In genomic region chr11:34963351-34963750, GRCh38 we compare ENCODE assay signal across 35 cellular contexts.
"Had no signal": no experiment of that assay in that cellular context is flagged by ENCODE, and none has a peak within 500 bp of the region (broad histone marks: within the 10 kb centered on the region; RNA-seq: fewer than 3 reads in every experiment).

No MANE protein-coding gene starts in this region.

- H3K36me3 ChIP-seq: adrenal gland, breast epithelium had no signal

- H3K4me3 Mint-ChIP-seq: activated B cell treated with CpG ODN at 0.5 μM for 24 hours; activated CD4-positive, alpha-beta memory T cell treated with anti-CD3 and anti-CD28 coated beads for 36 hours; activated CD4-positive, alpha-beta T cell treated with anti-CD3 and anti-CD28 coated beads, Interleukin-2, amount 10 ng/mL, durations not matched to agents 24 days and 14 days; activated CD8-positive, alpha-beta T cell treated with anti-CD3 and anti-CD28 coated beads for 36 hours; activated naive CD4-positive, alpha-beta T cell treated with anti-CD3 and anti-CD28 coated beads for 36 hours; activated naive CD8-positive, alpha-beta T cell treated with anti-CD3 and anti-CD28 coated beads for 36 hours; activated T-cell treated with anti-CD3 and anti-CD28 coated beads, Interleukin-2, amount 50 U/mL, for 4 hours; activated T-cell treated with anti-CD3 and anti-CD28 coated beads, Interleukin-2, amount 50 U/mL, for 72 hours; activated T-helper 1 cell treated with anti-CD3 and anti-CD28 coated beads, Interleukin-12 subunit alpha, Interleukin-12 subunit beta, Interleukin-2, Interleukin-4 antibody, amounts not matched to agents 30 ng/mL and 10 ng/mL and 1 ng/mL, durations not matched to agents 14 hours and 24 hours and 36 hours; activated T-helper 17 cell treated with anti-CD3 and anti-CD28 coated beads, Interleukin-2, amount 50 U/mL, for 72 hours; T-helper 1 cell treated with Interleukin-12 subunit alpha and Interleukin-12 subunit beta and Interleukin-4 antibody, amounts not matched to agents 30 μg/mL and 1 μg/mL, for 36 hours; T-helper 2 cell treated with Interferon-gamma antibody and Interleukin-4, amounts not matched to agents 5 μg/mL and 100 μg/mL, for 36 hours had no signal

- H3K9me3 ChIP-seq: adrenal gland, body of pancreas, breast epithelium had no signal

- H3K4me3 ChIP-seq: adrenal gland, body of pancreas, breast epithelium had no signal

- H3K27me3 ChIP-seq: adrenal gland, body of pancreas, brain microvascular endothelial cell, breast epithelium had no signal

- H3K4me1 ChIP-seq: body of pancreas, breast epithelium had no signal

- H3K27me3 Mint-ChIP-seq: activated B cell treated with CpG ODN at 0.5 μM for 24 hours; activated CD4-positive, alpha-beta memory T cell treated with anti-CD3 and anti-CD28 coated beads for 36 hours; activated CD4-positive, alpha-beta T cell treated with anti-CD3 and anti-CD28 coated beads, Interleukin-2, amount 10 ng/mL, durations not matched to agents 24 days and 14 days; activated CD8-positive, alpha-beta T cell treated with anti-CD3 and anti-CD28 coated beads for 36 hours; activated naive CD8-positive, alpha-beta T cell treated with anti-CD3 and anti-CD28 coated beads for 36 hours; activated T-helper 17 cell treated with anti-CD3 and anti-CD28 coated beads, Interleukin-2, amount 50 U/mL, for 72 hours had no signal

- H3K27ac Mint-ChIP-seq: activated B cell treated with CpG ODN at 0.5 μM for 24 hours; activated CD4-positive, alpha-beta memory T cell treated with anti-CD3 and anti-CD28 coated beads for 36 hours; activated CD4-positive, alpha-beta T cell treated with anti-CD3 and anti-CD28 coated beads, Interleukin-2, amount 10 ng/mL, durations not matched to agents 24 days and 14 days; activated CD8-positive, alpha-beta T cell treated with anti-CD3 and anti-CD28 coated beads for 36 hours; activated naive CD4-positive, alpha-beta T cell treated with anti-CD3 and anti-CD28 coated beads for 36 hours; activated naive CD4-positive, alpha-beta T cell treated with anti-CD3 and anti-CD28 coated beads, Interleukin-2, amount 50 U/mL, for 72 hours; activated naive CD8-positive, alpha-beta T cell treated with anti-CD3 and anti-CD28 coated beads for 36 hours; activated T-cell treated with anti-CD3 and anti-CD28 coated beads, Interleukin-2, amount 50 U/mL, for 72 hours; activated T-helper 1 cell treated with anti-CD3 and anti-CD28 coated beads, Interleukin-12 subunit alpha, Interleukin-12 subunit beta, Interleukin-2, Interleukin-4 antibody, amounts not matched to agents 30 ng/mL and 10 ng/mL and 1 ng/mL, durations not matched to agents 14 hours and 24 hours and 36 hours; activated T-helper 17 cell treated with anti-CD3 and anti-CD28 coated beads, Interleukin-2, amount 50 U/mL, for 72 hours; T-helper 1 cell treated with Interleukin-12 subunit alpha and Interleukin-12 subunit beta and Interleukin-4 antibody, amounts not matched to agents 30 μg/mL and 1 μg/mL, for 36 hours; T-helper 2 cell treated with Interferon-gamma antibody and Interleukin-4, amounts not matched to agents 5 μg/mL and 100 μg/mL, for 36 hours had no signal

- H3K9me3 Mint-ChIP-seq: activated B cell treated with CpG ODN at 0.5 μM for 24 hours; activated CD4-positive, alpha-beta memory T cell treated with anti-CD3 and anti-CD28 coated beads for 36 hours; activated CD4-positive, alpha-beta T cell treated with anti-CD3 and anti-CD28 coated beads, Interleukin-2, amount 10 ng/mL, durations not matched to agents 24 days and 14 days; activated CD8-positive, alpha-beta T cell treated with anti-CD3 and anti-CD28 coated beads for 36 hours; activated naive CD4-positive, alpha-beta T cell treated with anti-CD3 and anti-CD28 coated beads for 36 hours; activated naive CD4-positive, alpha-beta T cell treated with anti-CD3 and anti-CD28 coated beads, Interleukin-2, amount 50 U/mL, for 72 hours; activated naive CD8-positive, alpha-beta T cell treated with anti-CD3 and anti-CD28 coated beads for 36 hours; activated T-cell treated with anti-CD3 and anti-CD28 coated beads, Interleukin-2, amount 50 U/mL, for 4 hours; activated T-cell treated with anti-CD3 and anti-CD28 coated beads, Interleukin-2, amount 50 U/mL, for 72 hours; activated T-helper 1 cell treated with anti-CD3 and anti-CD28 coated beads, Interleukin-12 subunit alpha, Interleukin-12 subunit beta, Interleukin-2, Interleukin-4 antibody, amounts not matched to agents 30 ng/mL and 10 ng/mL and 1 ng/mL, durations not matched to agents 14 hours and 24 hours and 36 hours; activated T-helper 17 cell treated with anti-CD3 and anti-CD28 coated beads, Interleukin-2, amount 50 U/mL, for 72 hours; T-helper 1 cell treated with Interleukin-12 subunit alpha and Interleukin-12 subunit beta and Interleukin-4 antibody, amounts not matched to agents 30 μg/mL and 1 μg/mL, for 36 hours; T-helper 2 cell treated with Interferon-gamma antibody and Interleukin-4, amounts not matched to agents 5 μg/mL and 100 μg/mL, for 36 hours had no signal

- H3K27ac ChIP-seq: adrenal gland, body of pancreas, brain microvascular endothelial cell, breast epithelium, VCaP had no signal

- DNase-seq: activated B cell treated with CpG ODN at 0.5 μM for 24 hours; activated CD4-positive, alpha-beta memory T cell treated with anti-CD3 and anti-CD28 coated beads for 36 hours; activated CD4-positive, alpha-beta T cell treated with anti-CD3 and anti-CD28 coated beads for 4 hours; activated CD4-positive, alpha-beta T cell treated with anti-CD3 and anti-CD28 coated beads, Interleukin-2, amount 10 ng/mL, durations not matched to agents 24 days and 14 days; activated CD4-positive, alpha-beta T cell treated with anti-CD3 and anti-CD28 coated beads, Interleukin-2, amount 50 U/mL, for 1 hour; activated CD4-positive, alpha-beta T cell treated with anti-CD3 and anti-CD28 coated beads, Interleukin-2, amount 50 U/mL, for 4 hours; activated CD4-positive, CD25-positive, alpha-beta regulatory T cell treated with anti-CD3 and anti-CD28 coated beads, Interleukin-2, amount 50 U/mL, for 72 hours; activated CD8-positive, alpha-beta memory T cell treated with anti-CD3 and anti-CD28 coated beads, Interleukin-2, amount 50 U/mL, for 4 hours; activated CD8-positive, alpha-beta T cell treated with anti-CD3 and anti-CD28 coated beads for 36 hours; activated effector memory CD4-positive, alpha-beta T cell treated with anti-CD3 and anti-CD28 coated beads, Interleukin-2, amount 50 U/mL, for 16 hours; activated gamma-delta T cell treated with Interleukin-2 at 50 U/mL for 16 hours; activated naive CD4-positive, alpha-beta T cell; activated naive CD4-positive, alpha-beta T cell treated with anti-CD3 and anti-CD28 coated beads for 36 hours; activated naive CD4-positive, alpha-beta T cell treated with anti-CD3 and anti-CD28 coated beads, Interleukin-2, amount 50 U/mL, for 16 hours; activated naive CD8-positive, alpha-beta T cell treated with anti-CD3 and anti-CD28 coated beads for 36 hours; activated T-cell treated with anti-CD3 and anti-CD28 coated beads for 4 hours; activated T-cell treated with anti-CD3 and anti-CD28 coated beads, Interleukin-2, amount 50 U/mL, for 1 hour; activated T-cell treated with anti-CD3 and anti-CD28 coated beads, Interleukin-2, amount 50 U/mL, for 4 hours; activated T-cell treated with anti-CD3 and anti-CD28 coated beads, Interleukin-2, amount 50 U/mL, for 72 hours; adrenal gland; amniotic stem cell; aorta; body of pancreas; brain microvascular endothelial cell; central memory CD4-positive, alpha-beta T cell; T-helper 1 cell; T-helper 2 cell; T-helper 9 cell had no signal

- H3K4me1 Mint-ChIP-seq: activated B cell treated with CpG ODN at 0.5 μM for 24 hours; activated CD4-positive, alpha-beta T cell treated with anti-CD3 and anti-CD28 coated beads, Interleukin-2, amount 10 ng/mL, durations not matched to agents 24 days and 14 days; activated naive CD8-positive, alpha-beta T cell treated with anti-CD3 and anti-CD28 coated beads for 36 hours; activated T-helper 17 cell treated with anti-CD3 and anti-CD28 coated beads, Interleukin-2, amount 50 U/mL, for 72 hours had no signal

- ATAC-seq: activated CD8-positive, alpha-beta T cell treated with anti-CD3 and anti-CD28 coated beads for 36 hours; activated naive CD4-positive, alpha-beta T cell treated with anti-CD3 and anti-CD28 coated beads, Interleukin-2, amount 50 U/mL, for 72 hours; activated T-cell treated with anti-CD3 and anti-CD28 coated beads, Interleukin-2, amount 50 U/mL, for 4 hours; activated T-cell treated with anti-CD3 and anti-CD28 coated beads, Interleukin-2, amount 50 U/mL, for 72 hours; activated T-helper 17 cell treated with anti-CD3 and anti-CD28 coated beads, Interleukin-2, amount 50 U/mL, for 72 hours; body of pancreas had no signal
